7 cellular contexts compared by ENCODE assay signal in the genomic region with DNA sequence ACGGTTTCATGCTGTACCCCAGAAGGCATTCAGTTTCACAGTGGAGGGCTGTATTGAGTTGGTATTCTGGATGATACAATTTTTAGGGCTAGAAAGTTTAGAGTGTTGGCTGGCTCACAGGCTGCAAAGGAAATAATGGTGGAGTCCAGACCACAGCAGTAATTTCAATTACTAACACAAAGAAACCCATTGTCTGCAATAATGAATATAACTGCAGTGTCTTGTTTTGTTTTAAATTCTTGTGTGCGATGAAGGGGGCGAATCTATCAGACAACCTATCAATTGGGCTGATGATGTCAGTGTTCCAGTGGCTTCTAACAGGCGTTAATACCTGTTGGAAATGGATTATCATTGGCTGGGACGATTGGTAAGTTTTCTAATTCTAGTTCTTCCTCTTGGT. TPM values are rescaled to one million over a fixed set of nuclear protein-coding genes. Genes with fewer than 3 reads are reported as not detected.
DNase-seq lines count a peak whose midpoint lies in the region; ATAC-seq and FAIRE-seq lines count a peak whose summit lies in the region.

No MANE protein-coding gene starts in this region.

- POLR2A ChIA-PET in activated CD8-positive, alpha-beta T cell treated with anti-CD3 and anti-CD28 coated beads, Interleukin-2, amount 10 ng/mL, durations not matched to agents 7 days and 5 days (lab: Charles Lee): interaction anchor here (1.0 kb wide), 1 partner anchor 73 kb away, joined by 3 read pairs; no protein-coding TSS in a partner anchor

- H3K27ac ChIP-seq in HUES6 (ENCODE audit: low read depth, low read length): no peak overlapping the region

- H3K36me3 Mint-ChIP-seq in activated CD8-positive, alpha-beta T cell treated with anti-CD3 and anti-CD28 coated beads, Interleukin-2, amount 10 ng/mL, durations not matched to agents 7 days and 5 days (ENCODE audit: low read depth): peaks cover 18% of the 10 kb centered on the region
- H3K36me3 Mint-ChIP-seq in stimulated activated memory B cell treated with anti-CD40 and anti-IgM and Interleukin-4, amounts not matched to agents 10 μg/mL and 1 μg/mL and 100 μg/mL, for 72 hours: peaks cover 17% of the 10 kb centered on the region

- peak overlapping the region; percentile 89 for H3K27ac Mint-ChIP-seq in activated CD8-positive, alpha-beta T cell treated with anti-CD3 and anti-CD28 coated beads, Interleukin-2, amount 10 ng/mL, durations not matched to agents 7 days and 5 days
- H3K27ac Mint-ChIP-seq in stimulated activated memory B cell treated with anti-CD40 and anti-IgM and Interleukin-4, amounts not matched to agents 10 μg/mL and 1 μg/mL and 100 μg/mL, for 72 hours: peak overlapping the region; percentile 92

- DNase-seq in activated CD8-positive, alpha-beta T cell treated with anti-CD3 and anti-CD28 coated beads, Interleukin-2, amount 10 ng/mL, durations not matched to agents 7 days and 5 days: no peak
- DNase-seq in urothelium cell line (ENCODE audit: low spot score) (no peak), NCI-H748 (lab: John Stamatoyannopoulos, UW; ENCODE audit: unreplicated experiment) (no peak)

- H3K36me3 ChIP-seq in HUES6 (ENCODE audit: control insufficient read depth, insufficient read depth, low read length): no peaks in the 10 kb centered on the region
- no peaks in the 10 kb centered on the region for H3K36me3 ChIP-seq in iPS-15b (ENCODE audit: control insufficient read depth, insufficient read depth, low read length)

- peak overlapping the region; percentile 97 for H3K4me3 Mint-ChIP-seq in activated CD8-positive, alpha-beta T cell treated with anti-CD3 and anti-CD28 coated beads, Interleukin-2, amount 10 ng/mL, durations not matched to agents 7 days and 5 days
- H3K4me3 Mint-ChIP-seq in stimulated activated memory B cell treated with anti-CD40 and anti-IgM and Interleukin-4, amounts not matched to agents 10 μg/mL and 1 μg/mL and 100 μg/mL, for 72 hours: peak overlapping the region; percentile 86

- H3K9me3 Mint-ChIP-seq in activated CD8-positive, alpha-beta T cell treated with anti-CD3 and anti-CD28 coated beads, Interleukin-2, amount 10 ng/mL, durations not matched to agents 7 days and 5 days (ENCODE audit: insufficient read depth): no peaks in the 10 kb centered on the region
- no peaks in the 10 kb centered on the region for H3K9me3 Mint-ChIP-seq in stimulated activated memory B cell treated with anti-CD40 and anti-IgM and Interleukin-4, amounts not matched to agents 10 μg/mL and 1 μg/mL and 100 μg/mL, for 72 hours

- CTCF ChIA-PET in activated CD8-positive, alpha-beta T cell treated with anti-CD3 and anti-CD28 coated beads, Interleukin-2, amount 10 ng/mL, durations not matched to agents 7 days and 5 days (lab: Charles Lee): interaction anchor here (1.0 to 1.8 kb wide), 4 partner anchors 51 to 73 kb away, joined by 4 to 7 read pairs (median 6); partner anchors contain the start of genes CDK5RAP3 and SCRN2

- H3K4me1 ChIP-seq in HUES6 (ENCODE audit: control insufficient read depth, insufficient read depth, low read length): peaks cover 48% of the 10 kb centered on the region
- peaks cover 23% of the 10 kb centered on the region for H3K4me1 ChIP-seq in iPS-15b (ENCODE audit: control insufficient read depth, insufficient read depth, low read length)

- H3K27me3 Mint-ChIP-seq in activated CD8-positive, alpha-beta T cell treated with anti-CD3 and anti-CD28 coated beads, Interleukin-2, amount 10 ng/mL, durations not matched to agents 7 days and 5 days (ENCODE audit: low read depth): no peaks in the 10 kb centered on the region
- H3K27me3 Mint-ChIP-seq in stimulated activated memory B cell treated with anti-CD40 and anti-IgM and Interleukin-4, amounts not matched to agents 10 μg/mL and 1 μg/mL and 100 μg/mL, for 72 hours: no peaks in the 10 kb centered on the region

- H3K27me3 ChIP-seq in HUES6 (ENCODE audit: control insufficient read depth, insufficient read depth, low read length) (no peaks in the 10 kb centered on the region), iPS-15b (ENCODE audit: control insufficient read depth, insufficient read depth, low read length) (no peaks in the 10 kb centered on the region)

- H3K9me3 ChIP-seq in HUES6 (ENCODE audit: control insufficient read depth, insufficient read depth, low read depth, low read length) (no peaks in the 10 kb centered on the region), iPS-15b (ENCODE audit: control insufficient read depth, insufficient read depth, low read length) (no peaks in the 10 kb centered on the region)

- no peak for FAIRE-seq in urothelium cell line (lab: Jason Lieb, UNC)

- no peak for ATAC-seq in activated CD8-positive, alpha-beta T cell treated with anti-CD3 and anti-CD28 coated beads, Interleukin-2, amount 10 ng/mL, durations not matched to agents 7 days and 5 days
- no peak for ATAC-seq in stimulated activated memory B cell treated with anti-CD40 and anti-IgM and Interleukin-4, amounts not matched to agents 10 μg/mL and 1 μg/mL and 100 μg/mL, for 72 hours
- ATAC-seq in GM21737 (IDR thresholded peaks at IDR 0.05; ENCODE audit: unreplicated experiment): no peak

- peaks cover 38% of the 10 kb centered on the region for H3K4me1 Mint-ChIP-seq in activated CD8-positive, alpha-beta T cell treated with anti-CD3 and anti-CD28 coated beads, Interleukin-2, amount 10 ng/mL, durations not matched to agents 7 days and 5 days (ENCODE audit: low read depth)
- peaks cover 51% of the 10 kb centered on the region for H3K4me1 Mint-ChIP-seq in stimulated activated memory B cell treated with anti-CD40 and anti-IgM and Interleukin-4, amounts not matched to agents 10 μg/mL and 1 μg/mL and 100 μg/mL, for 72 hours

- H3K9ac ChIP-seq in HUES6 (ENCODE audit: low read length): no peak overlapping the region
- H3K9ac ChIP-seq in iPS-15b (ENCODE audit: low read depth, low read length): no peak overlapping the region

- peak overlapping the region; percentile 81 for H3K4me3 ChIP-seq in HUES6 (ENCODE audit: low read depth, low read length)
- peak overlapping the region; percentile 73 for H3K4me3 ChIP-seq in iPS-15b (ENCODE audit: low read depth, low read length)

RNA-seq across cellular contexts. Expression of gene SP2, which starts 1.5 kb away (rescaled TPM):
- 10 to 100 TPM; 23.7 to 24.5 TPM for total RNA-seq in activated CD8-positive, alpha-beta T cell treated with anti-CD3 and anti-CD28 coated beads, Interleukin-2, amount 10 ng/mL, durations not matched to agents 7 days and 5 days

RNA-seq across cellular contexts. Expression of gene PNPO, which starts 43.8 kb away (rescaled TPM):
- total RNA-seq in activated CD8-positive, alpha-beta T cell treated with anti-CD3 and anti-CD28 coated beads, Interleukin-2, amount 10 ng/mL, durations not matched to agents 7 days and 5 days: 10 to 100 TPM; 37.9 to 44.0 TPM

RNA-seq across cellular contexts. Expression of gene SP6, which starts 46.6 kb away (rescaled TPM):
- total RNA-seq in activated CD8-positive, alpha-beta T cell treated with anti-CD3 and anti-CD28 coated beads, Interleukin-2, amount 10 ng/mL, durations not matched to agents 7 days and 5 days: under 1 TPM in 1 of 2 experiments, not detected in 1; 0.05 TPM

RNA-seq across cellular contexts. Expression of gene SCRN2, which starts 56.5 kb away (rescaled TPM):
- total RNA-seq in activated CD8-positive, alpha-beta T cell treated with anti-CD3 and anti-CD28 coated beads, Interleukin-2, amount 10 ng/mL, durations not matched to agents 7 days and 5 days: 10 to 100 TPM; 24.1 to 24.8 TPM
